8 cellular contexts compared by ENCODE assay signal in genomic region chr6:28922841-28923317, GRCh38. TPM values are rescaled to one million over a fixed set of nuclear protein-coding genes. Genes with fewer than 3 reads are reported as not detected.
DNase-seq lines count a peak whose midpoint lies in the region; ATAC-seq and TF ChIP-seq lines count a peak whose summit lies in the region.

No MANE protein-coding gene starts in this region.

- peak overlapping the region; percentile 86 for H3K4me3 ChIP-seq in fibroblast of villous mesenchyme (ENCODE audit: low read depth, low read length)
- H3K4me3 ChIP-seq in aorta (ENCODE audit: low read length in 2 of 2) = peak overlapping the region; percentile 69 to 97

- ATAC-seq in GM18517 (IDR thresholded peaks at IDR 0.05; ENCODE audit: unreplicated experiment) (peak; percentile 20), HG02943 (IDR thresholded peaks at IDR 0.05; ENCODE audit: low read depth, unreplicated experiment) (peak; percentile 21), aorta (ENCODE audit: low FRiP score) (peak; percentile 77)

- no peaks in the 10 kb centered on the region for H3K9me3 ChIP-seq in aorta (ENCODE audit: control insufficient read depth, low read length)

- 0 to 1% methylated on average over 29 to 33 of the region's 33 CpGs for WGBS in aorta, 2 donors

- H3K9me3 Mint-ChIP-seq in nephron progenitor cell = no peaks in the 10 kb centered on the region

- DNase-seq in ACHN = peak; percentile 45
- DNase-seq in NCI-H748 (lab: John Stamatoyannopoulos, UW; ENCODE audit: unreplicated experiment) = peak; percentile 78
- peak; percentile 62 to 65 for DNase-seq in activated T-cell treated with anti-CD3 and anti-CD28 coated beads, Interleukin-2, amount 50 U/mL, for 48 hours
- peak; percentile 42 for DNase-seq in fibroblast of villous mesenchyme (ENCODE audit: low read depth)
- peak; percentile 56 for DNase-seq in nephron progenitor cell
- no peak for DNase-seq in aorta

- no peaks in the 10 kb centered on the region for H3K27me3 Mint-ChIP-seq in nephron progenitor cell (ENCODE audit: low read depth, poor library complexity)

- peaks cover 55% of the 10 kb centered on the region for H3K4me1 Mint-ChIP-seq in nephron progenitor cell

- H3K27ac Mint-ChIP-seq in nephron progenitor cell = peak overlapping the region; percentile 83

- no peaks in the 10 kb centered on the region for H3K4me1 ChIP-seq in aorta (ENCODE audit: control insufficient read depth in 1 of 2, insufficient read depth in 2 of 2, low read length in 2 of 2)

- TF ChIP-seq CTCF in fibroblast of villous mesenchyme (IDR thresholded peaks at IDR 0.05; ENCODE audit: insufficient read depth, low read depth, low read length) (no peak), nephron progenitor cell (IDR thresholded peaks at IDR 0.05) (no peak)

- in situ Hi-C loops in ACHN (cut with HindIII; ENCODE audit: low pct_ligation_motif_present, low pct_unique_long_range_greater_than_20kb, low sequenced_read_pairs) = no loop called here

- H3K36me3 ChIP-seq in aorta (ENCODE audit: control insufficient read depth in 1 of 2, insufficient read depth in 2 of 2, low read length in 1 of 2) = peaks cover 0 to 5% of the 10 kb centered on the region in 2 donors

- H3K4me3 Mint-ChIP-seq in nephron progenitor cell = peak overlapping the region; percentile 93

- H3K27me3 ChIP-seq in aorta (ENCODE audit: control insufficient read depth in 1 of 2, insufficient read depth in 2 of 2, low read length in 1 of 2) = no peaks in the 10 kb centered on the region

- intact Hi-C loops in aorta (cut with DNase I) = no loop called here

- peak overlapping the region; percentile 57 to 91 for H3K27ac ChIP-seq in aorta (ENCODE audit: low read depth in 1 of 2, low read length in 2 of 2)

- H3K36me3 Mint-ChIP-seq in nephron progenitor cell (ENCODE audit: low read depth) = peaks cover 43% of the 10 kb centered on the region

RNA-seq across cellular contexts. Expression of gene TRIM27, which starts 0.9 kb away (rescaled TPM):
- 57.0 and 76.9 TPM in 2 replicates for total RNA-seq in fibroblast of villous mesenchyme
- 10 to 100 TPM; 42.0 to 56.0 TPM for total RNA-seq in aorta
- 10 to 100 TPM; 19.3 to 38.8 TPM for polyA plus RNA-seq in aorta

Comparison
In these comparisons a context has a peak if more than half of its experiments do, and no peak if none do; other contexts are left out.
1. DNase-seq: peak in ACHN (single experiment), NCI-H748 (single experiment), activated T-cell treated with anti-CD3 and anti-CD28 coated beads, Interleukin-2, amount 50 U/mL, for 48 hours (2 of 2), fibroblast of villous mesenchyme (single experiment) and nephron progenitor cell (single experiment); none in aorta (0 of 2).
2. ATAC-seq: peak in every context shown above with its lines; median percentile 77 in aorta; 21 in HG02943; 20 in GM18517.